In the genomic region with DNA sequence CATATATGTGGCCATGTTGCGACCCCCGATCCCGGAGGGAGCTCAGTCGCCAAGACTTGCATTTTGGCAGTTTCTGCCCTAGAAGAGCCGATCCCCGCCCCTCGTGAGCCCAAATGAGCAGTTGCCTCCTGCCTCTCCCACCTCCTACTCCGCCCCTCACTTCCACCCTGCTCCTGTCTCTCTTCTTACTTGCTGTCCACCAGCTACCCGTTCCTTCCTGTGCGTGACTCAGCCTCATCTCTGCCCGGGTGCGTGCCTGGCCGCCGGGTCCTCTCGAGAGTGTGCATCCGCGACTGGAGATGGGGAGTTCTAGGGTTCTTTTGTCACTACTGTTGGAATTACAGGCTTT, we compare ENCODE assay signal across 8 cellular contexts.
DNase-seq lines count a peak whose midpoint lies in the region; ATAC-seq and TF ChIP-seq lines count a peak whose summit lies in the region.

No MANE protein-coding gene starts in this region.

- DNase-seq in AG09319 (ENCODE audit: extremely low read depth, low read depth) (peak; percentile 69), activated T-cell treated with anti-CD3 and anti-CD28 coated beads for 24 hours (ENCODE audit: low read depth) (peak; percentile 49), epithelial cell of prostate (ENCODE audit: low read depth, low spot score) (peak; percentile 56)
- DNase-seq in stimulated activated CD8-positive, alpha-beta memory T cell treated with anti-CD3 and anti-CD28 coated beads, Interleukin-7, amount 100 ng/mL, for 1 hour (ENCODE audit: low read depth in 2 of 2), result peak; percentile 28 to 45

- H2AFZ ChIP-seq in OCI-LY3 (ENCODE audit: low read depth, low read length), result peak overlapping the region; percentile 35; the same call in 1 of the 2 replicates

- 0 out of 2 replicates have a peak, but pooled peaks cover 1% of the 10 kb centered on the region for H3K27me3 ChIP-seq in OCI-LY3 (ENCODE audit: low read depth, low read length)
- no peaks in the 10 kb centered on the region for H3K27me3 ChIP-seq in muscle layer of colon (ENCODE audit: control insufficient read depth in 1 of 2, insufficient read depth in 2 of 2, low read length in 2 of 2)

- H3K9ac ChIP-seq in OCI-LY3 (ENCODE audit: low read length) (peak overlapping the region; percentile 91), muscle layer of colon (ENCODE audit: low read length) (peak overlapping the region; percentile 71)

- peak overlapping the region; percentile 74 for H3K27ac ChIP-seq in OCI-LY3 (ENCODE audit: low read length)
- H3K27ac ChIP-seq in epithelial cell of prostate, result peak overlapping the region; percentile 85
- peak overlapping the region; percentile 81 for H3K27ac ChIP-seq in muscle layer of colon (ENCODE audit: low read depth, low read length)

- H3K79me2 ChIP-seq in OCI-LY3 (ENCODE audit: low read length), result peaks cover 55% of the 10 kb centered on the region

- H3K36me3 ChIP-seq in OCI-LY3 (replicated peaks; ENCODE audit: low read depth, low read length), result peaks cover 30% of the 10 kb centered on the region
- H3K36me3 ChIP-seq in muscle layer of colon (ENCODE audit: insufficient read depth, low read length), result peaks cover 13% of the 10 kb centered on the region

- H3K9me3 ChIP-seq in OCI-LY3 (ENCODE audit: insufficient read depth, low read length) (no peaks in the 10 kb centered on the region), muscle layer of colon (ENCODE audit: low read length) (no peaks in the 10 kb centered on the region)

- peak overlapping the region; percentile 92 for H3K4me3 ChIP-seq in OCI-LY3 (ENCODE audit: low read length)
- H3K4me3 ChIP-seq in muscle layer of colon (ENCODE audit: low read depth in 1 of 2, low read length in 2 of 2), result peak overlapping the region; percentile 66 to 97

- peaks cover 38% of the 10 kb centered on the region for H4K20me1 ChIP-seq in OCI-LY3 (ENCODE audit: insufficient read depth, low read length)

- ATAC-seq in GM18861 (IDR thresholded peaks at IDR 0.05; ENCODE audit: unreplicated experiment) (peak; percentile 60), HG03103 (IDR thresholded peaks at IDR 0.05; ENCODE audit: low read depth, unreplicated experiment) (peak; percentile 45)

- TF ChIP-seq CTCF in AG09319 (IDR thresholded peaks at IDR 0.05; ENCODE audit: low read depth, low read length) (no peak), OCI-LY3 (IDR thresholded peaks at IDR 0.05; ENCODE audit: low read depth, low read length) (no peak)

- peak overlapping the region; percentile 94 for H3K4me2 ChIP-seq in OCI-LY3 (ENCODE audit: low read length)

- H3K4me1 ChIP-seq in OCI-LY3 (ENCODE audit: low read length) (peaks cover 23% of the 10 kb centered on the region), muscle layer of colon (ENCODE audit: insufficient read depth, low read length) (peaks cover 46% of the 10 kb centered on the region)

Comparison
In these comparisons a context has a peak if more than half of its experiments do, and no peak if none do; other contexts are left out.
1. Peak in every context shown above with its lines: DNase-seq, ATAC-seq, H3K4me3 ChIP-seq and H3K27ac ChIP-seq.